ENCODE assay signal across 7 cellular contexts in the genomic region with DNA sequence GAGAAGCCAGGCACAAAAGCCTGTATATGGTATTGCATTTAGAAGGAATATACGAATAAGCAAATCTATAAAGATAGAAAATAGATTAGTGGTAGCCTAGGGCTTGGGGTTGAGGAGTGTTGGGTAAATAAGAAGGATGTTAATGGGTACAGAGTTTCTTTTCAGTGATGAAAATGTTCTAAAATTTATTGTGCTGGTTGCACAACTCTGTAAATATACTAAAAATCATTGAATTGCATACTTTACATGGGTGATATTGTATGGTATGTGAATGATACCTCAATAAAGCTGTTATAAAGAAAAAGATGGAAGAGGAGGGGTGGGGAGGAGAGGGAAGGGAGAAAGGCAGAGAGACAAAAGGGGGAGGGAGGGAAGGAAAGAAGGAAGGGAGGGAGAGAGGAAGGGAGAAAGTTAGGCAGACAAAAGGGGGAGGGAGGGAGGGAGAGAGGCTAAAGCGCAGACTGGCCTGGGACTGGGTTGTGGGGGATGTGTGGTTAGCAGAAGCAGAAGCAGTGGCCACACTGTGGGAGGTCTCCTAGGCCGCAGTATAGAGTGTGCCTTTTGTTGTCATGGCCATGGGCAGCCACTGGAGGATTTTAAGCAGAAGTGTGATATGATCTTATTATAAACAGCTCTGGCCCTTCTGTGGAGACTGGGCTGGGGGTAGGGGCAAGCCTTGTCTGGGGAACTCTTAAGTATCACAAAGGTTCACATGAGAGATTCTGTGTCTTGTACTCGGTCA.
DNase-seq lines count a peak whose midpoint lies in the region; ATAC-seq and TF ChIP-seq lines count a peak whose summit lies in the region.

No MANE protein-coding gene starts in this region.

- H3K36me3 ChIP-seq in SJCRH30 = no peaks in the 10 kb centered on the region

- no peak overlapping the region for H3K27ac Mint-ChIP-seq in mesothelial cell of epicardium

- no peaks in the 10 kb centered on the region for H3K9me3 ChIP-seq in SJCRH30 (replicated peaks)

- no peaks in the 10 kb centered on the region for H3K9me3 Mint-ChIP-seq in mesothelial cell of epicardium

- DNase-seq in SJCRH30 (peak; percentile 95 to 96), mucosa of gallbladder (ENCODE audit: low spot score) (peak; percentile 51), mesothelial cell of epicardium (ENCODE audit: low spot score in 2 of 2, unreplicated experiment in 2 of 2) (no peak), DMS53 treated with DMSO at 0.1 percent for 48 hours (lab: John Stamatoyannopoulos, UW; ENCODE audit: unreplicated experiment) (no peak), NCI-H345 (lab: John Stamatoyannopoulos, UW) (no peak)

- H3K4me1 ChIP-seq in SJCRH30 = peaks cover 27% of the 10 kb centered on the region

- peak overlapping the region; percentile 17 for H3K4me3 ChIP-seq in SJCRH30

- H3K27me3 ChIP-seq in SJCRH30 = no peaks in the 10 kb centered on the region

- no peak overlapping the region for H3K4me3 Mint-ChIP-seq in mesothelial cell of epicardium

- peak; percentile 76 for ATAC-seq in GM19023 (IDR thresholded peaks at IDR 0.05; ENCODE audit: unreplicated experiment)
- ATAC-seq in HG02885 (IDR thresholded peaks at IDR 0.05; ENCODE audit: poor library complexity, unreplicated experiment) = peak; percentile 95

- H3K4me1 Mint-ChIP-seq in mesothelial cell of epicardium = peaks cover 4% of the 10 kb centered on the region

- H3K27me3 Mint-ChIP-seq in mesothelial cell of epicardium (ENCODE audit: low read depth) = no peaks in the 10 kb centered on the region

- no peak for TF ChIP-seq CTCF in mesothelial cell of epicardium (IDR thresholded peaks at IDR 0.05; ENCODE audit: unreplicated experiment)

- H3K27ac ChIP-seq in SJCRH30 = peak overlapping the region; percentile 100

- no peaks in the 10 kb centered on the region for H3K36me3 Mint-ChIP-seq in mesothelial cell of epicardium

Comparison
In these comparisons a context has a peak if more than half of its experiments do, and no peak if none do; other contexts are left out.
1. DNase-seq: peak in SJCRH30 (2 of 2) and mucosa of gallbladder (single experiment); none in mesothelial cell of epicardium (0 of 2), DMS53 treated with DMSO at 0.1 percent for 48 hours (single experiment) and NCI-H345 (single experiment).